8 cellular contexts compared by ENCODE assay signal in the genomic region with DNA sequence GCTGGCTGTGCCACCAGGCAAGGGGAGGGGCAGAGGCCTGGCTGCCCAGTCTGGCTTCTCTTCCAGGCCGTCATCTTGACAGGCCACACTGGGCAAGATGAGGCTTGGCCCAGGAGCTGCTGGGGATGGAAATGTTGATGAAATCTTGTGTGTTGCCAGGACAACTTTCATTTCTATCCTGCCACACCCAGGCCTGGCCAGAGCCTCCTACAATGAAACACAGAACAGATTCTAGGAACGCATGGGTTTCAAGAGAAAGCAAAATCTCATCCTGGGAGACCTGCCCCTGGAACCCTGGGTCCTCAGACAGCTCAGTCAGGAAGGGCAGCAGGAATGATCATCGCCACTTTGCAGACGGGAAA. TPM values are rescaled to one million over a fixed set of nuclear protein-coding genes. Genes with fewer than 3 reads are reported as not detected.
DNase-seq lines count a peak whose midpoint lies in the region; ATAC-seq, FAIRE-seq and TF ChIP-seq lines count a peak whose summit lies in the region.

No MANE protein-coding gene starts in this region.

- no peaks in the 10 kb centered on the region for H3K9me1 ChIP-seq in K562 (ENCODE audit: control insufficient read depth, insufficient read depth, low read length)
- no peaks in the 10 kb centered on the region for H3K9me1 ChIP-seq in keratinocyte (ENCODE audit: control insufficient read depth, extremely low read depth, insufficient read depth, low read length)

- H3K36me3 Mint-ChIP-seq in activated naive CD4-positive, alpha-beta T cell treated with anti-CD3 and anti-CD28 coated beads, Interleukin-2, amount 50 U/mL, for 24 hours: no peaks in the 10 kb centered on the region

- H3K4me1 ChIP-seq in K562 (replicated peaks in 1 of 2; ENCODE audit: control insufficient read depth in 2 of 2, insufficient read depth in 2 of 2, low read length in 2 of 2) (peaks cover 2 to 34% of the 10 kb centered on the region in 2 experiments; a peak in 3 of 5 replicates), keratinocyte (ENCODE audit: control insufficient read depth, extremely low read depth, insufficient read depth, low read length) (peaks cover 43% of the 10 kb centered on the region), stomach smooth muscle (ENCODE audit: control insufficient read depth, insufficient read depth, low read length) (peaks cover 33% of the 10 kb centered on the region)

- no peak overlapping the region for H3K4me3 ChIP-seq in K562
- peak overlapping the region; percentile 41 to 92 (median 83) for H3K4me3 ChIP-seq in keratinocyte (ENCODE audit: control insufficient read depth in 2 of 3, extremely low read depth in 1 of 3, insufficient read depth in 2 of 3, low read depth in 1 of 3, low read length in 3 of 3)
- peak overlapping the region; percentile 59 to 67 for H3K4me3 ChIP-seq in stomach smooth muscle (ENCODE audit: low read length in 2 of 2)

- no peaks in the 10 kb centered on the region for H3K27me3 Mint-ChIP-seq in activated naive CD4-positive, alpha-beta T cell treated with anti-CD3 and anti-CD28 coated beads, Interleukin-2, amount 50 U/mL, for 24 hours

- no peak for TF ChIP-seq EP300 in K562 (IDR thresholded peaks at IDR 0.05; ENCODE audit: low read length)

- no peak for TF ChIP-seq POLR2A in K562 (conservative IDR thresholded peaks at IDR 0.05)

- no peak overlapping the region for H3K4me3 Mint-ChIP-seq in activated naive CD4-positive, alpha-beta T cell treated with anti-CD3 and anti-CD28 coated beads, Interleukin-2, amount 50 U/mL, for 24 hours

- H3K36me3 ChIP-seq in K562 (ENCODE audit: control insufficient read depth, insufficient read depth, low read length): no peaks in the 10 kb centered on the region
- no peaks in the 10 kb centered on the region for H3K36me3 ChIP-seq in keratinocyte (ENCODE audit: control insufficient read depth in 2 of 2, extremely low read depth in 1 of 2, insufficient read depth in 2 of 2, low read length in 2 of 2)
- no peaks in the 10 kb centered on the region for H3K36me3 ChIP-seq in stomach smooth muscle (ENCODE audit: control insufficient read depth in 2 of 2, insufficient read depth in 2 of 2, low read length in 2 of 2)

- H3K4me2 ChIP-seq in K562 (ENCODE audit: insufficient read depth, low read length): no peak overlapping the region
- H3K4me2 ChIP-seq in keratinocyte (ENCODE audit: control insufficient read depth, extremely low read depth, insufficient read depth, low read depth, low read length): peak overlapping the region; percentile 99

- FAIRE-seq in K562 (lab: Jason Lieb, UNC) (peak; percentile 57), keratinocyte (lab: Jason Lieb, UNC) (peak; percentile 96)

- no peaks in the 10 kb centered on the region for H4K20me1 ChIP-seq in K562 (replicated peaks; ENCODE audit: control insufficient read depth, insufficient read depth, low read length)
- no peaks in the 10 kb centered on the region for H4K20me1 ChIP-seq in keratinocyte (ENCODE audit: control insufficient read depth, extremely low read depth, insufficient read depth, low read length)

- in situ Hi-C loops in K562 (cut with MboI): no loop called here

- no peak for DNase-seq in activated naive CD4-positive, alpha-beta T cell (lab: John Stamatoyannopoulos, UW)
- DNase-seq in K562 (ENCODE audit: extremely low read depth in 1 of 4, low spot score in 3 of 4) (no peak), keratinocyte (ENCODE audit: low read depth, low spot score) (peak; percentile 92), AML-193 (lab: John Stamatoyannopoulos, UW) (no peak), NCI-H1105 treated with DMSO at 0.1 percent for 48 hours (lab: John Stamatoyannopoulos, UW) (no peak), NCI-H510A (lab: John Stamatoyannopoulos, UW) (no peak)

- H3K79me2 ChIP-seq in K562 (ENCODE audit: control insufficient read depth, insufficient read depth, low read length) (no peaks in the 10 kb centered on the region), keratinocyte (ENCODE audit: control insufficient read depth, insufficient read depth, low read length) (no peaks in the 10 kb centered on the region)

- peak overlapping the region; percentile 10 for H3K27ac Mint-ChIP-seq in activated naive CD4-positive, alpha-beta T cell treated with anti-CD3 and anti-CD28 coated beads, Interleukin-2, amount 50 U/mL, for 24 hours

- no peak for TF ChIP-seq CTCF in K562 (IDR thresholded peaks at IDR 0.05 in 2 of 3, conservative IDR thresholded peaks at IDR 0.05 in 1 of 3; ENCODE audit: insufficient read depth in 2 of 3, low read depth in 1 of 3, low read length in 3 of 3)
- no peak for TF ChIP-seq CTCF in keratinocyte (optimal IDR thresholded peaks at IDR 0.05 in 1 of 3, IDR thresholded peaks at IDR 0.05 in 1 of 3, conservative IDR thresholded peaks at IDR 0.05 in 1 of 3; ENCODE audit: extremely low read depth in 1 of 3, insufficient read depth in 2 of 3, low read length in 3 of 3)

- 49% methylated on average over 4 of the region's 4 CpGs for WGBS in K562 (ENCODE audit: insufficient coverage, low coverage, missing lambda C conversion rate)

- CTCF ChIA-PET in K562 (lab: Yijun Ruan, JAX; ENCODE audit: low intra/inter-chr PET ratio): no interaction called here

- peaks cover 25% of the 10 kb centered on the region for H3K4me1 Mint-ChIP-seq in activated naive CD4-positive, alpha-beta T cell treated with anti-CD3 and anti-CD28 coated beads, Interleukin-2, amount 50 U/mL, for 24 hours

- POLR2A ChIA-PET in K562 (lab: Yijun Ruan, JAX): interaction anchor here (0.6 to 7.9 kb wide), 4 partner anchors 10 to 148 kb away, joined by 3 to 73 read pairs (median 8); partner anchors contain the start of genes HEXIM1 and HEXIM2

- peak; percentile 33; the same call in 1 of the 3 replicates for ATAC-seq in K562

- H3K27ac ChIP-seq in K562 (ENCODE audit: extremely low read depth, low read depth, low read length): no peak overlapping the region
- H3K27ac ChIP-seq in keratinocyte (ENCODE audit: control insufficient read depth, insufficient read depth, low read length): peak overlapping the region; percentile 100
- H3K27ac ChIP-seq in stomach smooth muscle (ENCODE audit: low read length): peak overlapping the region; percentile 94

- dilution Hi-C loops in keratinocyte (cut with MboI; ENCODE audit: extremely low pct_ligation_motif_present, low sequenced_read_pairs): no loop called here

- H3K9ac ChIP-seq in K562 (ENCODE audit: insufficient read depth in 1 of 2, low read depth in 2 of 2, low read length in 2 of 2): peak overlapping the region in 1 of 2 experiments; percentile 80; a peak in 2 of 4 replicates
- H3K9ac ChIP-seq in keratinocyte (ENCODE audit: control insufficient read depth, extremely low read depth, insufficient read depth, low read length): peak overlapping the region; percentile 99
- peak overlapping the region; percentile 60 to 73 for H3K9ac ChIP-seq in stomach smooth muscle (ENCODE audit: low read length in 2 of 2)

- no peak for TF ChIP-seq RAD21 in K562 (CRISPR knock-in tag; conservative IDR thresholded peaks at IDR 0.05 in 1 of 2, IDR thresholded peaks at IDR 0.05 in 1 of 2)

- H2AFZ ChIP-seq in K562 (ENCODE audit: low read depth, low read length): no peak overlapping the region
- H2AFZ ChIP-seq in keratinocyte (ENCODE audit: control insufficient read depth, low read length): peak overlapping the region; percentile 13

- H3K27me3 ChIP-seq in K562 (ENCODE audit: control insufficient read depth in 2 of 2, insufficient read depth in 2 of 2, low read length in 2 of 2): no peaks in the 10 kb centered on the region
- H3K27me3 ChIP-seq in keratinocyte (ENCODE audit: control insufficient read depth, extremely low read depth, insufficient read depth, low read length): no peaks in the 10 kb centered on the region
- H3K27me3 ChIP-seq in stomach smooth muscle (ENCODE audit: control insufficient read depth in 1 of 2, insufficient read depth in 2 of 2, low read length in 2 of 2): no peaks in the 10 kb centered on the region

- intact Hi-C loops in K562 (cut with micrococcal nuclease): no loop called here

- no peaks in the 10 kb centered on the region for H3K9me3 Mint-ChIP-seq in activated naive CD4-positive, alpha-beta T cell treated with anti-CD3 and anti-CD28 coated beads, Interleukin-2, amount 50 U/mL, for 24 hours

- no TSS peak for BruUV-seq in K562 (replicated peaks; lab: Mats Ljungman, UMichigan)

- H3K9me3 ChIP-seq in K562 (replicated peaks; ENCODE audit: control insufficient read depth, insufficient read depth, low read depth, low read length) (no peaks in the 10 kb centered on the region), keratinocyte (ENCODE audit: control insufficient read depth, low read depth, low read length) (no peaks in the 10 kb centered on the region), stomach smooth muscle (ENCODE audit: control insufficient read depth in 2 of 2, low read length in 2 of 2) (no peaks in the 10 kb centered on the region)

RNA-seq across cellular contexts. Expression of gene HEXIM2, which starts 9.3 kb away (rescaled TPM):
- total RNA-seq in K562 (2011; cell fraction: chromatin; rRNA removed; ENCODE audit: low replicate concordance): 1.4 TPM in 1 of 2 replicates, not detected in the other
- 0.83 and 1.2 TPM in 2 replicates for total RNA-seq in K562 (2011; cell fraction: nucleolus; rRNA removed)
- 0.69 and 1.2 TPM in 2 replicates for total RNA-seq in K562 (2011; cell fraction: nucleoplasm; rRNA removed)
- total RNA-seq in K562 (2014; rRNA removed): 2.7 and 3.4 TPM in 2 replicates
- 0.29 and 0.69 TPM in 2 replicates for total RNA-seq in K562 (2014; rRNA removed; fragmentation: Illumina TruSeq; extraction: Trizol)
- 1.4 and 1.8 TPM in 2 replicates for total RNA-seq in K562 (2015; rRNA removed; fragmentation: Illumina TruSeq; extraction: Trizol)
- total RNA-seq in K562 (2021): 2.0 and 2.1 TPM in 2 replicates
- 1.1 and 1.6 TPM in 2 replicates for polyA plus RNA-seq in K562 (2011; rRNA removed)
- polyA plus RNA-seq in K562 (2011; cell fraction: cytosol; rRNA removed): 1.7 and 2.5 TPM in 2 replicates
- polyA plus RNA-seq in K562 (2011; cell fraction: nucleus; rRNA removed): 0.98 and 1.1 TPM in 2 replicates
- polyA plus RNA-seq in K562 (2012): 2.3 and 2.8 TPM in 2 replicates
- 1.1 and 1.9 TPM in 2 replicates for polyA plus RNA-seq in K562 (2014; fragmentation: Illumina TruSeq; extraction: Trizol)
- not detected for polyA plus RNA-seq in K562 (2014; fragmentation: Nextera tagmentation; extraction: Ambion mirVana)
- 0.86 and 1.8 TPM in 2 replicates for polyA plus RNA-seq in K562 (2014; rRNA removed)
- 0.46 and 0.72 TPM in 2 replicates for polyA minus RNA-seq in K562 (2011; rRNA and poly(A)+ RNA removed)
- polyA minus RNA-seq in K562 (2011; cell fraction: cytosol; rRNA and poly(A)+ RNA removed): not detected in 2 replicates
- 0.54 and 1.3 TPM in 2 replicates for polyA minus RNA-seq in K562 (2011; cell fraction: nucleus; rRNA and poly(A)+ RNA removed)
- polyA plus RNA-seq in keratinocyte: 2.3 to 3.4 TPM (median 3.1 TPM) in 3 replicates
- polyA plus RNA-seq in keratinocyte (2011; ENCODE audit: low read depth): 1.1 TPM
- polyA plus RNA-seq in keratinocyte (2011; cell fraction: cytosol; rRNA removed): 1.3 and 3.0 TPM in 2 replicates
- 1.7 and 2.3 TPM in 2 replicates for polyA plus RNA-seq in keratinocyte (2011; cell fraction: nucleus; rRNA removed)
- 1.7 and 3.3 TPM in 2 replicates for polyA plus RNA-seq in keratinocyte (2012; ENCODE audit: low replicate concordance)
- 0.63 to 2.7 TPM (median 1.4 TPM) in 3 replicates for polyA minus RNA-seq in keratinocyte
- polyA minus RNA-seq in keratinocyte (2011; cell fraction: cytosol; rRNA and poly(A)+ RNA removed): 2.1 TPM
- 0.74 and 0.93 TPM in 2 replicates for polyA minus RNA-seq in keratinocyte (2011; cell fraction: nucleus; rRNA and poly(A)+ RNA removed)

RNA-seq across cellular contexts. Expression of gene HEXIM1, which starts 22.7 kb away (rescaled TPM):
- total RNA-seq in K562 (2011; cell fraction: chromatin; rRNA removed; ENCODE audit: low replicate concordance): 13.2 and 13.4 TPM in 2 replicates
- total RNA-seq in K562 (2011; cell fraction: nucleolus; rRNA removed): 10.9 and 13.0 TPM in 2 replicates
- 15.3 and 17.7 TPM in 2 replicates for total RNA-seq in K562 (2011; cell fraction: nucleoplasm; rRNA removed)
- total RNA-seq in K562 (2014; rRNA removed): 18.5 and 18.8 TPM in 2 replicates
- 4.0 and 4.2 TPM in 2 replicates for total RNA-seq in K562 (2014; rRNA removed; fragmentation: Illumina TruSeq; extraction: Trizol)
- 6.6 and 7.3 TPM in 2 replicates for total RNA-seq in K562 (2015; rRNA removed; fragmentation: Illumina TruSeq; extraction: Trizol)
- 21.4 and 28.3 TPM in 2 replicates for total RNA-seq in K562 (2021)
- polyA plus RNA-seq in K562 (2011; rRNA removed): 7.9 and 9.1 TPM in 2 replicates
- 8.8 and 11.7 TPM in 2 replicates for polyA plus RNA-seq in K562 (2011; cell fraction: cytosol; rRNA removed)
- 7.8 and 10.5 TPM in 2 replicates for polyA plus RNA-seq in K562 (2011; cell fraction: nucleus; rRNA removed)
- 18.0 and 23.2 TPM in 2 replicates for polyA plus RNA-seq in K562 (2012)
- 20.9 and 27.2 TPM in 2 replicates for polyA plus RNA-seq in K562 (2014; fragmentation: Illumina TruSeq; extraction: Trizol)
- 1 to 10 TPM; 1.4 to 1.6 TPM for polyA plus RNA-seq in K562 (2014; fragmentation: Nextera tagmentation; extraction: Ambion mirVana)
- polyA plus RNA-seq in K562 (2014; rRNA removed): 24.4 and 26.2 TPM in 2 replicates
- 3.2 and 4.6 TPM in 2 replicates for polyA minus RNA-seq in K562 (2011; rRNA and poly(A)+ RNA removed)
- 5.6 and 6.3 TPM in 2 replicates for polyA minus RNA-seq in K562 (2011; cell fraction: cytosol; rRNA and poly(A)+ RNA removed)
- 3.8 and 7.1 TPM in 2 replicates for polyA minus RNA-seq in K562 (2011; cell fraction: nucleus; rRNA and poly(A)+ RNA removed)
- 15.3 to 22.2 TPM (median 19.9 TPM) in 3 replicates for polyA plus RNA-seq in keratinocyte
- 17.4 TPM for polyA plus RNA-seq in keratinocyte (2011; ENCODE audit: low read depth)
- polyA plus RNA-seq in keratinocyte (2011; cell fraction: cytosol; rRNA removed): 13.2 and 16.9 TPM in 2 replicates
- polyA plus RNA-seq in keratinocyte (2011; cell fraction: nucleus; rRNA removed): 55.2 and 57.6 TPM in 2 replicates
- 20.4 and 40.9 TPM in 2 replicates for polyA plus RNA-seq in keratinocyte (2012; ENCODE audit: low replicate concordance)
- polyA minus RNA-seq in keratinocyte: 6.6 to 11.5 TPM (median 6.8 TPM) in 3 replicates
- polyA minus RNA-seq in keratinocyte (2011; cell fraction: cytosol; rRNA and poly(A)+ RNA removed): 13.8 TPM
- 12.7 and 19.0 TPM in 2 replicates for polyA minus RNA-seq in keratinocyte (2011; cell fraction: nucleus; rRNA and poly(A)+ RNA removed)

RNA-seq across cellular contexts. Expression of gene ACBD4, which starts 35.5 kb away (rescaled TPM):
- 14.7 and 39.0 TPM in 2 replicates for total RNA-seq in K562 (2011; cell fraction: chromatin; rRNA removed; ENCODE audit: low replicate concordance)
- 32.7 and 33.0 TPM in 2 replicates for total RNA-seq in K562 (2011; cell fraction: nucleolus; rRNA removed)
- total RNA-seq in K562 (2011; cell fraction: nucleoplasm; rRNA removed): 14.5 and 17.5 TPM in 2 replicates
- 5.5 and 6.3 TPM in 2 replicates for total RNA-seq in K562 (2014; rRNA removed)
- total RNA-seq in K562 (2014; rRNA removed; fragmentation: Illumina TruSeq; extraction: Trizol): 1.6 and 2.1 TPM in 2 replicates
- 2.0 and 2.1 TPM in 2 replicates for total RNA-seq in K562 (2015; rRNA removed; fragmentation: Illumina TruSeq; extraction: Trizol)
- 4.7 and 5.7 TPM in 2 replicates for total RNA-seq in K562 (2021)
- 6.9 and 9.1 TPM in 2 replicates for polyA plus RNA-seq in K562 (2011; rRNA removed)
- 4.9 and 7.5 TPM in 2 replicates for polyA plus RNA-seq in K562 (2011; cell fraction: cytosol; rRNA removed)
- 24.3 and 48.8 TPM in 2 replicates for polyA plus RNA-seq in K562 (2011; cell fraction: nucleus; rRNA removed)
- 6.1 and 12.0 TPM in 2 replicates for polyA plus RNA-seq in K562 (2012)
- 4.6 and 5.4 TPM in 2 replicates for polyA plus RNA-seq in K562 (2014; fragmentation: Illumina TruSeq; extraction: Trizol)
- polyA plus RNA-seq in K562 (2014; fragmentation: Nextera tagmentation; extraction: Ambion mirVana): under 1 TPM; 0.14 to 0.15 TPM
- 5.6 and 7.0 TPM in 2 replicates for polyA plus RNA-seq in K562 (2014; rRNA removed)
- polyA minus RNA-seq in K562 (2011; rRNA and poly(A)+ RNA removed): 1.8 and 2.6 TPM in 2 replicates
- 3.7 and 4.4 TPM in 2 replicates for polyA minus RNA-seq in K562 (2011; cell fraction: cytosol; rRNA and poly(A)+ RNA removed)
- polyA minus RNA-seq in K562 (2011; cell fraction: nucleus; rRNA and poly(A)+ RNA removed): 17.5 and 22.5 TPM in 2 replicates
- polyA plus RNA-seq in keratinocyte: 2.6 to 4.4 TPM (median 2.8 TPM) in 3 replicates
- 4.6 TPM for polyA plus RNA-seq in keratinocyte (2011; ENCODE audit: low read depth)
- 1.8 and 2.8 TPM in 2 replicates for polyA plus RNA-seq in keratinocyte (2011; cell fraction: cytosol; rRNA removed)
- 7.9 and 11.8 TPM in 2 replicates for polyA plus RNA-seq in keratinocyte (2011; cell fraction: nucleus; rRNA removed)
- 3.5 and 7.2 TPM in 2 replicates for polyA plus RNA-seq in keratinocyte (2012; ENCODE audit: low replicate concordance)
- 1.3 to 3.9 TPM (median 3.9 TPM) in 3 replicates for polyA minus RNA-seq in keratinocyte
- polyA minus RNA-seq in keratinocyte (2011; cell fraction: cytosol; rRNA and poly(A)+ RNA removed): 5.0 TPM
- polyA minus RNA-seq in keratinocyte (2011; cell fraction: nucleus; rRNA and poly(A)+ RNA removed): 3.8 and 7.3 TPM in 2 replicates

RNA-seq across cellular contexts. Expression of gene PLCD3, which starts 38.6 kb away (rescaled TPM):
- total RNA-seq in K562 (2011; cell fraction: chromatin; rRNA removed; ENCODE audit: low replicate concordance): 4.5 and 16.3 TPM in 2 replicates
- 10.4 and 13.0 TPM in 2 replicates for total RNA-seq in K562 (2011; cell fraction: nucleolus; rRNA removed)
- 4.2 and 4.8 TPM in 2 replicates for total RNA-seq in K562 (2011; cell fraction: nucleoplasm; rRNA removed)
- total RNA-seq in K562 (2014; rRNA removed) (7.5 and 8.8 TPM in 2 replicates), K562 (2014; rRNA removed; fragmentation: Illumina TruSeq; extraction: Trizol) (2.4 and 2.5 TPM in 2 replicates), K562 (2015; rRNA removed; fragmentation: Illumina TruSeq; extraction: Trizol) (4.0 and 4.6 TPM in 2 replicates), K562 (2021) (22.6 and 22.9 TPM in 2 replicates)
- polyA plus RNA-seq in K562 (2011; rRNA removed) (8.1 and 16.5 TPM in 2 replicates), K562 (2014; fragmentation: Illumina TruSeq; extraction: Trizol) (10.5 and 14.7 TPM in 2 replicates), K562 (2014; fragmentation: Nextera tagmentation; extraction: Ambion mirVana) (under 1 TPM; 0.20 to 0.27 TPM), K562 (2014; rRNA removed) (8.2 and 15.7 TPM in 2 replicates), keratinocyte (53.3 to 86.4 TPM (median 75.7 TPM) in 3 replicates)
- polyA plus RNA-seq in K562 (2011; cell fraction: cytosol; rRNA removed): 15.2 and 44.8 TPM in 2 replicates
- polyA plus RNA-seq in K562 (2011; cell fraction: nucleus; rRNA removed): 10.0 and 23.0 TPM in 2 replicates
- 13.0 and 13.6 TPM in 2 replicates for polyA plus RNA-seq in K562 (2012)
- 1.6 and 13.2 TPM in 2 replicates for polyA minus RNA-seq in K562 (2011; rRNA and poly(A)+ RNA removed)
- polyA minus RNA-seq in K562 (2011; cell fraction: cytosol; rRNA and poly(A)+ RNA removed): 17.4 and 18.3 TPM in 2 replicates
- polyA minus RNA-seq in K562 (2011; cell fraction: nucleus; rRNA and poly(A)+ RNA removed): 3.4 and 8.9 TPM in 2 replicates
- 27.6 TPM for polyA plus RNA-seq in keratinocyte (2011; ENCODE audit: low read depth)
- polyA plus RNA-seq in keratinocyte (2011; cell fraction: cytosol; rRNA removed): 44.0 and 93.3 TPM in 2 replicates
- 46.4 and 64.5 TPM in 2 replicates for polyA plus RNA-seq in keratinocyte (2011; cell fraction: nucleus; rRNA removed)
- 32.9 and 85.2 TPM in 2 replicates for polyA plus RNA-seq in keratinocyte (2012; ENCODE audit: low replicate concordance)
- polyA minus RNA-seq in keratinocyte: 77.9 to 252 TPM (median 124 TPM) in 3 replicates
- 136 TPM for polyA minus RNA-seq in keratinocyte (2011; cell fraction: cytosol; rRNA and poly(A)+ RNA removed)
- polyA minus RNA-seq in keratinocyte (2011; cell fraction: nucleus; rRNA and poly(A)+ RNA removed): 45.5 and 47.5 TPM in 2 replicates

RNA-seq across cellular contexts. Expression of gene FMNL1, which starts 50.7 kb away (rescaled TPM):
- 52.9 and 134 TPM in 2 replicates for total RNA-seq in K562 (2011; cell fraction: chromatin; rRNA removed; ENCODE audit: low replicate concordance)
- total RNA-seq in K562 (2011; cell fraction: nucleolus; rRNA removed): 50.8 and 62.5 TPM in 2 replicates
- 48.8 and 58.4 TPM in 2 replicates for total RNA-seq in K562 (2011; cell fraction: nucleoplasm; rRNA removed)
- total RNA-seq in K562 (2014; rRNA removed): 6.9 and 10.1 TPM in 2 replicates
- total RNA-seq in K562 (2014; rRNA removed; fragmentation: Illumina TruSeq; extraction: Trizol): 5.7 and 5.8 TPM in 2 replicates
- total RNA-seq in K562 (2015; rRNA removed; fragmentation: Illumina TruSeq; extraction: Trizol): 8.3 and 10.7 TPM in 2 replicates
- total RNA-seq in K562 (2021): 32.1 and 36.6 TPM in 2 replicates
- polyA plus RNA-seq in K562 (2011; rRNA removed): 7.7 TPM in 2 replicates
- 6.3 and 8.7 TPM in 2 replicates for polyA plus RNA-seq in K562 (2011; cell fraction: cytosol; rRNA removed)
- 57.8 and 61.3 TPM in 2 replicates for polyA plus RNA-seq in K562 (2011; cell fraction: nucleus; rRNA removed)
- polyA plus RNA-seq in K562 (2012): 40.6 and 95.2 TPM in 2 replicates
- 24.1 and 31.8 TPM in 2 replicates for polyA plus RNA-seq in K562 (2014; fragmentation: Illumina TruSeq; extraction: Trizol)
- 1 to 10 TPM in 1 of 2 experiments, under 1 TPM in 1; 0.70 to 1.3 TPM for polyA plus RNA-seq in K562 (2014; fragmentation: Nextera tagmentation; extraction: Ambion mirVana)
- polyA plus RNA-seq in K562 (2014; rRNA removed): 16.6 and 16.9 TPM in 2 replicates
- 3.6 and 10.5 TPM in 2 replicates for polyA minus RNA-seq in K562 (2011; rRNA and poly(A)+ RNA removed)
- 19.9 and 27.9 TPM in 2 replicates for polyA minus RNA-seq in K562 (2011; cell fraction: cytosol; rRNA and poly(A)+ RNA removed)
- 14.5 and 19.8 TPM in 2 replicates for polyA minus RNA-seq in K562 (2011; cell fraction: nucleus; rRNA and poly(A)+ RNA removed)
- polyA plus RNA-seq in keratinocyte: 0.46 to 1.1 TPM (median 0.79 TPM) in 3 replicates
- 3.1 TPM for polyA plus RNA-seq in keratinocyte (2011; ENCODE audit: low read depth)
- 0.66 and 1.1 TPM in 2 replicates for polyA plus RNA-seq in keratinocyte (2011; cell fraction: cytosol; rRNA removed)
- polyA plus RNA-seq in keratinocyte (2011; cell fraction: nucleus; rRNA removed): 3.3 and 3.5 TPM in 2 replicates
- 1.6 and 2.0 TPM in 2 replicates for polyA plus RNA-seq in keratinocyte (2012; ENCODE audit: low replicate concordance)
- 0.29 to 2.5 TPM (median 0.36 TPM) in 3 replicates for polyA minus RNA-seq in keratinocyte
- polyA minus RNA-seq in keratinocyte (2011; cell fraction: cytosol; rRNA and poly(A)+ RNA removed): 2.3 TPM
- polyA minus RNA-seq in keratinocyte (2011; cell fraction: nucleus; rRNA and poly(A)+ RNA removed): 1.1 and 2.9 TPM in 2 replicates
